ENCODE assay signal across 1 cellular context in the genomic region with DNA sequence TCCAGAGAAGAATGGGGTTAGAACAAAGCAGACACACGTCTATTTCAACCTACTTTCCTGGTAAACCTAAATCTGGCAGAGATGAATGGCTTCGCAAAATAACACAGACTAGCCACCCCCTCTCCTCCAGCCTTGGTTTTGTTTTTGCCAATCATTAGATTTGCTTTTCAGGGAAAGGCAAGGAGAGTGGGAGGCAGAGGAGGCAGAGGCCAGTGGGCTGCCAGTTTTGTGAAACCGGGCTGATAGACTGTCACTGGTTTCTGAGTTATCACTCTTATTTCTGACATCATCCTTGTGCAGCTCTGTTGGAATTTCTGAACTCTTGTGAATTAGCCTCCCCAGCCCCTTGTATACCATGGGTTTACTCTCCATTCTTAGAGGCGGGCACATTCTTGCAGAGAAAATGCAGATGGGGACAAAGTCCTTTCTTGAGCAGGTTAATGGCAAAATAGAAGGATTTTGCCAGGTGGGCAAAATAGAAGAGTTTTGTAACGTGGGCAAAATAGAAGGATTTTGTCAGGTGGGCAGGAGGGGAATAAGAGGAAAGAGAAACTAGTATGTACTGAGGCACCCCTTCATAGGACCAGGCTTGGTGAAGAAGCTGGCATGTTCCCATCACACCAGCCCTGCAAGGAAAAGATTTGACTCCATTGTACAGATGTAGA.
TF ChIP-seq lines count a peak whose summit lies in the region.

No MANE protein-coding gene starts in this region.

TF ChIP-seq in IMR-90, 13 proteins besides CTCF, POLR2A, EP300 and RAD21 (continued from another document):
- TF ChIP-seq, protein P1, sequence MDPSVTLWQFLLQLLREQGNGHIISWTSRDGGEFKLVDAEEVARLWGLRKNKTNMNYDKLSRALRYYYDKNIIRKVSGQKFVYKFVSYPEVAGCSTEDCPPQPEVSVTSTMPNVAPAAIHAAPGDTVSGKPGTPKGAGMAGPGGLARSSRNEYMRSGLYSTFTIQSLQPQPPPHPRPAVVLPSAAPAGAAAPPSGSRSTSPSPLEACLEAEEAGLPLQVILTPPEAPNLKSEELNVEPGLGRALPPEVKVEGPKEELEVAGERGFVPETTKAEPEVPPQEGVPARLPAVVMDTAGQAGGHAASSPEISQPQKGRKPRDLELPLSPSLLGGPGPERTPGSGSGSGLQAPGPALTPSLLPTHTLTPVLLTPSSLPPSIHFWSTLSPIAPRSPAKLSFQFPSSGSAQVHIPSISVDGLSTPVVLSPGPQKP (IDR thresholded peaks at IDR 0.05; ENCODE audit: borderline replicate concordance, low read depth, low read length) = no peak
- no peak for TF ChIP-seq BHLHE40 (IDR thresholded peaks at IDR 0.05; ENCODE audit: low read depth, low read length)
- TF ChIP-seq, protein P2, sequence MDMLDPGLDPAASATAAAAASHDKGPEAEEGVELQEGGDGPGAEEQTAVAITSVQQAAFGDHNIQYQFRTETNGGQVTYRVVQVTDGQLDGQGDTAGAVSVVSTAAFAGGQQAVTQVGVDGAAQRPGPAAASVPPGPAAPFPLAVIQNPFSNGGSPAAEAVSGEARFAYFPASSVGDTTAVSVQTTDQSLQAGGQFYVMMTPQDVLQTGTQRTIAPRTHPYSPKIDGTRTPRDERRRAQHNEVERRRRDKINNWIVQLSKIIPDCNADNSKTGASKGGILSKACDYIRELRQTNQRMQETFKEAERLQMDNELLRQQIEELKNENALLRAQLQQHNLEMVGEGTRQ (IDR thresholded peaks at IDR 0.05; ENCODE audit: low read depth, low read length) = no peak
- TF ChIP-seq MAFK (IDR thresholded peaks at IDR 0.05; ENCODE audit: low read depth, low read length) = no peak
- no peak for TF ChIP-seq NFE2L2 (IDR thresholded peaks at IDR 0.05; ENCODE audit: low read depth, low read length)
- no peak for TF ChIP-seq CHD1 (IDR thresholded peaks at IDR 0.05; ENCODE audit: low read depth, low read length)
- TF ChIP-seq RCOR1 (IDR thresholded peaks at IDR 0.05; ENCODE audit: insufficient replicate concordance, low read length) = no peak
- no peak for TF ChIP-seq CEBPB (IDR thresholded peaks at IDR 0.05; ENCODE audit: low read depth, low read length)
- no peak for TF ChIP-seq MXI1 (IDR thresholded peaks at IDR 0.05; ENCODE audit: borderline replicate concordance, low read depth, low read length)
- TF ChIP-seq RFX5 (IDR thresholded peaks at IDR 0.05; ENCODE audit: low read depth, low read length) = no peak
